3 cellular contexts compared by ENCODE assay signal in genomic region chr5:747303-747844, GRCh38. TPM values are rescaled to one million over a fixed set of nuclear protein-coding genes. Genes with fewer than 3 reads are reported as not detected.
"Had no signal": no experiment of that assay in that cellular context is flagged by ENCODE, and none has a peak within 500 bp of the region (broad histone marks: within the 10 kb centered on the region; RNA-seq: fewer than 3 reads in every experiment).

No MANE protein-coding gene starts in this region.

RNA-seq across cellular contexts. Expression of gene ZDHHC11B, which starts 37.2 kb away (rescaled TPM):
- total RNA-seq: fibroblast of villous mesenchyme; glomerular endothelial cell; T-helper 1 cell treated with Interleukin-12 subunit alpha and Interleukin-12 subunit beta and Interleukin-4 antibody, amounts not matched to agents 30 ng/mL and 1 ng/mL, for 36 hours had no signal
